Comparison of ENCODE assay signal across 30 cellular contexts in the genomic region with DNA sequence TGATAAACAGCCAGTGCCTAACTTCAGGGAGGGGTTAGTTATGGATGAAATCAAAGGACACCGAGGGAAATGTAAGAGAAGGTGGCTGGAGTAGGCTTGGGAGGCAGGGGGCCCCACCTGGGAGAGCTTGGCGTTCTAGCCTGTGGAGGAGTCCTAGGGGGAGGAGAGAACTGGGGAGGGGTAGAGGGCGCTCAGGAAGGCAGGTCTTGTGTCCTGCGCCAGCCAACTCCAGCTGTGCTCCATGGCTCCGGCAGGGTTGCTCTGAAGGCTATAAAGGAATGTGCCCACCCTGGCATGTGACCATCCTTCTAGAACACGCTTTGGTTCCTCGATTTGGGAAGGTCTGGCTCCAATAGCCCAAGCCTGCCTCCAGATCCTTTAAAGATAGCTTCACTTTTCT.
"Had no signal": no experiment of that assay in that cellular context is flagged by ENCODE, and none has a peak within 500 bp of the region (broad histone marks: within the 10 kb centered on the region; RNA-seq: fewer than 3 reads in every experiment).

No MANE protein-coding gene starts in this region.

- H3K4me1 Mint-ChIP-seq: central memory CD8-positive, alpha-beta T cell had no signal

- H3K4me3 Mint-ChIP-seq: central memory CD8-positive, alpha-beta T cell; dendritic cell treated with granulocyte-macrophage colony-stimulating factor and Interleukin-4, amounts not matched to agents 40 ng/mL and 50 ng/mL, for 4 days; natural killer cell treated with Interleukin-12 subunit alpha and Interleukin-12 subunit beta and Interleukin-15 and Interleukin-18, amount 100 ng/mL, for 72 hours had no signal

- H3K4me2 ChIP-seq: hepatocyte, smooth muscle cell had no signal

- H2AFZ ChIP-seq: hepatocyte had no signal

- H3K27me3 ChIP-seq: right atrium auricular region, testis had no signal

- H3K4me3 ChIP-seq: colonic mucosa, esophagus muscularis mucosa, gastroesophageal sphincter, heart left ventricle, hepatocyte, lower lobe of right lung, mucosa of descending colon, prostate gland, right atrium auricular region, smooth muscle cell, testis, tibial artery had no signal

- FAIRE-seq: endothelial cell of umbilical vein, islet of Langerhans had no signal

- H3K27ac ChIP-seq: colonic mucosa, esophagus muscularis mucosa, foreskin keratinocyte, gastroesophageal sphincter, heart left ventricle, hepatocyte, lower lobe of right lung, prostate gland, right atrium auricular region, testis, tibial artery had no signal

- DNase-seq: colonic mucosa; effector memory CD4-positive, alpha-beta T cell; foreskin keratinocyte; heart left ventricle; left colon; left ventricle myocardium superior; lower lobe of right lung; mucosa of descending colon; naive B cell; stimulated activated CD4-positive, alpha-beta T cell treated with anti-CD3 and anti-CD28 coated beads, Interleukin-12 subunit alpha, Interleukin-12 subunit beta, amount 100 ng/mL, for 4 hours; stimulated activated CD4-positive, alpha-beta T cell treated with anti-CD3 and anti-CD28 coated beads, Interleukin-1b, Interleukin-23, amount 100 ng/mL, for 48 hours; stimulated activated CD4-positive, alpha-beta T cell treated with anti-CD3 and anti-CD28 coated beads, Interleukin-4, amount 100 ng/mL, for 1 hour; stimulated activated CD8-positive, alpha-beta memory T cell treated with anti-CD3 and anti-CD28 coated beads, Interleukin-4, amount 100 ng/mL, for 48 hours; stimulated activated naive CD8-positive, alpha-beta T cell treated with anti-CD3 and anti-CD28 coated beads, Interleukin-15, Interleukin-2, amounts not matched to agents 100 U/mL and 50 U/mL, for 24 hours; substantia nigra; testis; tibial artery had no signal

- H3K9me3 ChIP-seq: colonic mucosa, esophagus muscularis mucosa, gastroesophageal sphincter, heart left ventricle, lower lobe of right lung, mucosa of descending colon, prostate gland, right atrium auricular region, testis, tibial artery had no signal

- ATAC-seq: foreskin keratinocyte; gastroesophageal sphincter; heart left ventricle; left colon; left ventricle myocardium superior; lower lobe of right lung; mucosa of descending colon; natural killer cell treated with Interleukin-12 subunit alpha and Interleukin-12 subunit beta and Interleukin-15 and Interleukin-18, amount 100 ng/mL, for 72 hours; sciatic nerve; stimulated activated naive CD8-positive, alpha-beta T cell treated with anti-CD3 and anti-CD28 coated beads, Interleukin-15, Interleukin-2, amounts not matched to agents 100 U/mL and 50 U/mL, for 24 hours had no signal

- H3K36me3 ChIP-seq: colonic mucosa, esophagus muscularis mucosa, gastroesophageal sphincter, heart left ventricle, lower lobe of right lung, prostate gland, right atrium auricular region, tibial artery had no signal

- H3K79me2 ChIP-seq: hepatocyte had no signal

- H3K27ac Mint-ChIP-seq: dendritic cell treated with granulocyte-macrophage colony-stimulating factor and Interleukin-4, amounts not matched to agents 40 ng/mL and 50 ng/mL, for 4 days; natural killer cell treated with Interleukin-12 subunit alpha and Interleukin-12 subunit beta and Interleukin-15 and Interleukin-18, amount 100 ng/mL, for 72 hours; type B pancreatic cell had no signal

- H3K9me3 Mint-ChIP-seq: dendritic cell treated with granulocyte-macrophage colony-stimulating factor and Interleukin-4, amounts not matched to agents 40 ng/mL and 50 ng/mL, for 4 days; type B pancreatic cell had no signal

- H3K36me3 Mint-ChIP-seq: type B pancreatic cell had no signal

- H3K4me1 ChIP-seq: colonic mucosa, foreskin keratinocyte, prostate gland had no signal
